21 cellular contexts compared by ENCODE assay signal in the genomic region with DNA sequence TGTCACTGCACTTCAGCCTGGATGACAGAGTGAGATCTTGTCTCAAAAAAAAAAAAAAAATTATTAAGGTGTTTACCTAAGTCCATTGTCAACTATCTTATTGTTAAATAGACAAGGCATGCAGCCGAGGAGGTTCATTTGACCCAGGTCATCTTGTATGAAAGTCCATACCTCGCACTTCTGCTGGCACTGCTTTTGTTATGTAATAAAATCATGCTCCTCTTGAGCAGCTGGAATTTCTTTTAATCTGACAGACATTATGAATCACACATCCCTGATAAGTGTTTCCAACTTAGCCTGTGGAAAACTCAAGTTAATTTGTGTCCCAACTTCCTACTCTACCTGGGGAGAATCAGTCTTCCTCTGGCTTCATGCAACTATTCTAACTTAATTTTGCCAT.
DNase-seq lines count a peak whose midpoint lies in the region; ATAC-seq, FAIRE-seq and TF ChIP-seq lines count a peak whose summit lies in the region.
"Had no signal": no experiment of that assay in that cellular context is flagged by ENCODE, and none has a peak within 500 bp of the region (broad histone marks: within the 10 kb centered on the region; RNA-seq: fewer than 3 reads in every experiment).

No MANE protein-coding gene starts in this region.

- DNase-seq in NCI-H226 (peak; percentile 72), bronchial epithelial cell (ENCODE audit: low read depth) (peak; percentile 24), omental fat pad (ENCODE audit: low spot score) (no peak), NCI-H1417 (lab: John Stamatoyannopoulos, UW) (no peak), DMS153 (lab: John Stamatoyannopoulos, UW) (no peak), midbrain (lab: John Stamatoyannopoulos, UW) (no peak)
- DNase-seq: BE2C; C1 segment of cervical spinal cord; CD4-positive, CD25-positive, alpha-beta regulatory T cell; CD8-positive, alpha-beta memory T cell; COR-L47; DMS 273 treated with DMSO at 0.1 percent for 48 hours; GM23248; HCEC 1CT; IMR-90 had no signal

- FAIRE-seq in bronchial epithelial cell (lab: Jason Lieb, UNC): no peak
- FAIRE-seq: G401.6, GM12892, GM18507, H54, HTR-8/SVneo had no signal

- H3K4me3 ChIP-seq in bronchial epithelial cell (ENCODE audit: low read depth, low read length): no peak overlapping the region
- H3K4me3 ChIP-seq: GM23248 had no signal

- H3K36me3 ChIP-seq in bronchial epithelial cell (ENCODE audit: control insufficient read depth, insufficient read depth, low read length): no peaks in the 10 kb centered on the region
- H3K36me3 ChIP-seq: BE2C had no signal

- peak; percentile 35 for ATAC-seq in omental fat pad (ENCODE audit: low FRiP score)
- no peak for ATAC-seq in HG02885 (IDR thresholded peaks at IDR 0.05; ENCODE audit: poor library complexity, unreplicated experiment)

- no peaks in the 10 kb centered on the region for H3K27me3 ChIP-seq in bronchial epithelial cell (ENCODE audit: control insufficient read depth, insufficient read depth, low read length)
- H3K27me3 ChIP-seq: BE2C had no signal

- TF ChIP-seq CTCF in bronchial epithelial cell (IDR thresholded peaks at IDR 0.05; ENCODE audit: insufficient read depth, low read length, severe bottlenecking) (no peak), omental fat pad (IDR thresholded peaks at IDR 0.05) (no peak)

Comparison
In these comparisons a context has a peak if more than half of its experiments do, and no peak if none do; other contexts are left out.
1. DNase-seq: peak in NCI-H226 (single experiment) and bronchial epithelial cell (single experiment); none in omental fat pad (single experiment), NCI-H1417 (0 of 3), DMS153 (single experiment) and midbrain (single experiment).